13 cellular contexts compared by ENCODE assay signal in genomic region chrX:37818031-37818430, GRCh38. TPM values are rescaled to one million over a fixed set of nuclear protein-coding genes. Genes with fewer than 3 reads are reported as not detected.
A peak's percentile ranks its signal among the peaks of the same experiment; 100 is the strongest.
DNase-seq lines count a peak whose midpoint lies in the region; ATAC-seq and TF ChIP-seq lines count a peak whose summit lies in the region.
"Had no signal": no experiment of that assay in that cellular context is flagged by ENCODE, and none has a peak within 500 bp of the region (broad histone marks: within the 10 kb centered on the region; RNA-seq: fewer than 3 reads in every experiment).

No MANE protein-coding gene starts in this region.

- intact Hi-C loops in naive thymus-derived CD4-positive, alpha-beta T cell (cut with micrococcal nuclease): no loop called here
- intact Hi-C loops in PC-3 (cut with micrococcal nuclease): no loop called here
- intact Hi-C loops in natural killer cell (cut with micrococcal nuclease): no loop called here

- no peak for TF ChIP-seq CTCF in PC-3 (conservative IDR thresholded peaks at IDR 0.05; ENCODE audit: low read depth, low read length)
- TF ChIP-seq CTCF in natural killer cell (IDR thresholded peaks at IDR 0.05): no peak

- no peak overlapping the region for H3K27ac ChIP-seq in naive thymus-derived CD4-positive, alpha-beta T cell (ENCODE audit: low read depth, low read length)
- H3K27ac ChIP-seq in PC-3 (ENCODE audit: low read length): no peak overlapping the region
- H3K27ac ChIP-seq: body of pancreas, esophagus squamous epithelium had no signal

- H3K36me3 ChIP-seq in naive thymus-derived CD4-positive, alpha-beta T cell (ENCODE audit: control insufficient read depth in 2 of 3, insufficient read depth in 3 of 3, low read length in 3 of 3): no peaks in the 10 kb centered on the region
- H3K36me3 ChIP-seq in PC-3 (ENCODE audit: low read depth, low read length): no peaks in the 10 kb centered on the region
- H3K36me3 ChIP-seq: esophagus squamous epithelium had no signal

- H3K27ac Mint-ChIP-seq in naive thymus-derived CD4-positive, alpha-beta T cell: no peak overlapping the region
- H3K27ac Mint-ChIP-seq in natural killer cell: no peak overlapping the region
- H3K27ac Mint-ChIP-seq: progenitor cell of endocrine pancreas had no signal

- H3F3A ChIP-seq in PC-3 (ENCODE audit: low read length, unreplicated experiment): no peaks in the 10 kb centered on the region

- H3K9me2 ChIP-seq in PC-3 (replicated peaks; ENCODE audit: low read length): no peaks in the 10 kb centered on the region

- peaks cover 0 to 7% (median 6%) of the 10 kb centered on the region in 7 donors for H3K4me1 Mint-ChIP-seq in naive thymus-derived CD4-positive, alpha-beta T cell
- H3K4me1 Mint-ChIP-seq in natural killer cell: no peaks in the 10 kb centered on the region

- peak; percentile 2 to 15 for DNase-seq in AML-193 (lab: John Stamatoyannopoulos, UW)
- peak; percentile 79 for DNase-seq in NOMO-1 treated with DMSO at 0.1 percent for 48 hours (lab: John Stamatoyannopoulos, UW; ENCODE audit: unreplicated experiment)
- no peak for DNase-seq in naive thymus-derived CD4-positive, alpha-beta T cell
- DNase-seq in EL: no peak
- no peak for DNase-seq in PC-3
- DNase-seq in natural killer cell: no peak
- DNase-seq: body of pancreas, esophagus squamous epithelium had no signal

- H3K4me1 ChIP-seq in naive thymus-derived CD4-positive, alpha-beta T cell (ENCODE audit: control insufficient read depth in 2 of 2, insufficient read depth in 2 of 2, low read length in 2 of 2): no peaks in the 10 kb centered on the region
- no peaks in the 10 kb centered on the region for H3K4me1 ChIP-seq in PC-3 (ENCODE audit: insufficient read depth, low read length)
- H3K4me1 ChIP-seq: body of pancreas, esophagus squamous epithelium had no signal

- H3K79me2 ChIP-seq in PC-3 (ENCODE audit: low read length): no peaks in the 10 kb centered on the region

- H4K20me1 ChIP-seq in PC-3 (ENCODE audit: low read length): no peaks in the 10 kb centered on the region

- H2AFZ ChIP-seq in PC-3 (ENCODE audit: low read length): no peak overlapping the region

- H3K4me3 Mint-ChIP-seq in naive thymus-derived CD4-positive, alpha-beta T cell: no peak overlapping the region
- no peak overlapping the region for H3K4me3 Mint-ChIP-seq in natural killer cell

- H3K9ac ChIP-seq in PC-3 (ENCODE audit: low read length): no peak overlapping the region

- no peaks in the 10 kb centered on the region for H3K9me3 ChIP-seq in naive thymus-derived CD4-positive, alpha-beta T cell (ENCODE audit: control insufficient read depth in 2 of 3, low read length in 3 of 3)
- H3K9me3 ChIP-seq in PC-3 (ENCODE audit: low read length): no peaks in the 10 kb centered on the region
- H3K9me3 ChIP-seq: body of pancreas, esophagus squamous epithelium had no signal

- CTCF ChIA-PET in naive thymus-derived CD4-positive, alpha-beta T cell (lab: Charles Lee): no interaction called here
- CTCF ChIA-PET in PC-3 (lab: Charles Lee): interaction anchor here (0.5 kb wide), 1 partner anchor 121 kb away, joined by 3 read pairs; no protein-coding TSS in a partner anchor

- no peaks in the 10 kb centered on the region for H3K27me3 ChIP-seq in naive thymus-derived CD4-positive, alpha-beta T cell (ENCODE audit: control insufficient read depth in 2 of 2, insufficient read depth in 2 of 2, low read length in 2 of 2)
- H3K27me3 ChIP-seq in PC-3 (ENCODE audit: low read length): no peaks in the 10 kb centered on the region
- H3K27me3 ChIP-seq: body of pancreas, esophagus squamous epithelium had no signal

- no TSS peak for BruUV-seq in PC-3 (replicated peaks; lab: Mats Ljungman, UMichigan)

- ATAC-seq in GM19397 (IDR thresholded peaks at IDR 0.05; ENCODE audit: unreplicated experiment) (peak; percentile 33), HG03095 (IDR thresholded peaks at IDR 0.05; ENCODE audit: unreplicated experiment) (peak; percentile 50), PC-3 (no peak), natural killer cell (no peak)
- ATAC-seq in naive thymus-derived CD4-positive, alpha-beta T cell: no peak
- ATAC-seq: body of pancreas had no signal

- H3K4me2 ChIP-seq in PC-3 (ENCODE audit: low read length): no peak overlapping the region

- POLR2A ChIA-PET in naive thymus-derived CD4-positive, alpha-beta T cell (lab: Charles Lee): no interaction called here
- POLR2A ChIA-PET in PC-3 (lab: Charles Lee; ENCODE audit: unreplicated experiment): no interaction called here

- H3K27me3 Mint-ChIP-seq in naive thymus-derived CD4-positive, alpha-beta T cell: peaks cover 0 to 3% (median 0%) of the 10 kb centered on the region in 5 donors
- H3K27me3 Mint-ChIP-seq in natural killer cell (ENCODE audit: low read depth in 2 of 2): peaks cover 3 to 18% of the 10 kb centered on the region in 2 donors
- H3K27me3 Mint-ChIP-seq: progenitor cell of endocrine pancreas had no signal

- H3K36me3 Mint-ChIP-seq in naive thymus-derived CD4-positive, alpha-beta T cell: no peaks in the 10 kb centered on the region
- H3K36me3 Mint-ChIP-seq in natural killer cell: no peaks in the 10 kb centered on the region

- no peak overlapping the region for H3K4me3 ChIP-seq in naive thymus-derived CD4-positive, alpha-beta T cell (ENCODE audit: low read length)
- H3K4me3 ChIP-seq in PC-3 (ENCODE audit: low read length): no peak overlapping the region
- H3K4me3 ChIP-seq: body of pancreas, esophagus squamous epithelium, lung had no signal

- peaks cover 0 to 1% (median 0%) of the 10 kb centered on the region in 11 donors for H3K9me3 Mint-ChIP-seq in naive thymus-derived CD4-positive, alpha-beta T cell
- H3K9me3 Mint-ChIP-seq in natural killer cell: no peaks in the 10 kb centered on the region

RNA-seq across cellular contexts. Expression of gene DYNLT3, which starts 29.3 kb away (rescaled TPM):
- total RNA-seq in naive thymus-derived CD4-positive, alpha-beta T cell: 10 to 100 TPM; 13.8 to 39.3 (median 25.8) TPM
- polyA plus RNA-seq in naive thymus-derived CD4-positive, alpha-beta T cell: 10 to 100 TPM; 23.1 to 42.1 TPM
- total RNA-seq in PC-3 (2014; rRNA removed): 29.6 and 44.0 TPM in 2 replicates
- 10 to 100 TPM; 18.1 to 25.0 (median 18.4) TPM for total RNA-seq in natural killer cell

RNA-seq across cellular contexts. Expression of gene CYBB, which starts 38.2 kb away (rescaled TPM):
- 100 to 1,000 TPM in 1 of 5 experiments, 10 to 100 TPM in 1, 1 to 10 TPM in 2, not detected in 1; 7.8 to 223 (median 15.7) TPM for total RNA-seq in naive thymus-derived CD4-positive, alpha-beta T cell
- polyA plus RNA-seq in naive thymus-derived CD4-positive, alpha-beta T cell: under 1 TPM; 0.33 to 0.38 TPM
- total RNA-seq in PC-3 (2014; rRNA removed) (0.40 and 0.46 TPM in 2 replicates), natural killer cell (10 to 100 TPM; 11.3 to 25.6 (median 20.9) TPM)
- total RNA-seq: A673 had no signal

Comparison
In these comparisons a context has a peak if more than half of its experiments do, and no peak if none do; other contexts are left out.
1. DNase-seq: peak in AML-193 (2 of 2) and NOMO-1 treated with DMSO at 0.1 percent for 48 hours (single experiment); none in naive thymus-derived CD4-positive, alpha-beta T cell (0 of 9), EL (single experiment), PC-3 (single experiment) and natural killer cell (single experiment).
2. ATAC-seq: peak in GM19397 (single experiment) and HG03095 (single experiment); none in naive thymus-derived CD4-positive, alpha-beta T cell (single experiment), PC-3 (single experiment) and natural killer cell (0 of 3).